Comparison of ENCODE assay signal across 12 cellular contexts in the genomic region with DNA sequence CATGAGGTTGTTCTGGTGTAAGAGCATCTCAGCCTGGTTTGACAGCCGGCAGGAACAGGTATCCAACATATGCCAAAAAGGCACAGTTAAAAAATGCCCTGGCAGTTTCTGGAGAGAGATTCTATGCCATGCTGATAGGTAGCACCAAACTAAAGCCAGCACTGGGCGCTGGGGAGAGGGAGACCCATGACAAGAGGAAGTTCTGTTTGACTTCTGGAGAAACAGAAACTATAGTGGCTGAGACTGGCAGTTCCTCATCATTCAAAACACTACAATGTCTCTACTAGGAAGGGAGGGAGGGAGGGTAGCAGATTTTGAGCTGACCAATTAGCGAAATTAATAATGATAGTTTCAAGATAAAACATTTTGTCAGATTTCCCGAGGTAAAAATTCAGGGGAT.
A peak's percentile ranks its signal among the peaks of the same experiment; 100 is the strongest.
DNase-seq lines count a peak whose midpoint lies in the region; ATAC-seq lines count a peak whose summit lies in the region.
"Had no signal": no experiment of that assay in that cellular context is flagged by ENCODE, and none has a peak within 500 bp of the region (broad histone marks: within the 10 kb centered on the region; RNA-seq: fewer than 3 reads in every experiment).

No MANE protein-coding gene starts in this region.

- no peak overlapping the region for H3K27ac Mint-ChIP-seq in CD8-positive, alpha-beta memory T cell

- peak; percentile 99 for ATAC-seq in GM18868 (IDR thresholded peaks at IDR 0.05; ENCODE audit: unreplicated experiment)
- peak; percentile 98 for ATAC-seq in GM21528 (IDR thresholded peaks at IDR 0.05; ENCODE audit: low FRiP score, unreplicated experiment)
- peak; percentile 98 for ATAC-seq in HG03354 (IDR thresholded peaks at IDR 0.05; ENCODE audit: poor library complexity, severe bottlenecking, unreplicated experiment)

- no peaks in the 10 kb centered on the region for H3K36me3 ChIP-seq in CD8-positive, alpha-beta memory T cell (ENCODE audit: insufficient read depth, low read length)

- no peak overlapping the region for H3K4me3 Mint-ChIP-seq in CD8-positive, alpha-beta memory T cell

- H3K27ac ChIP-seq in CD8-positive, alpha-beta memory T cell (ENCODE audit: low read depth, low read length), result no peak overlapping the region

- no peaks in the 10 kb centered on the region for H3K27me3 ChIP-seq in CD8-positive, alpha-beta memory T cell (ENCODE audit: insufficient read depth, low read length, poor library complexity, severe bottlenecking)

- H3K9me3 ChIP-seq in CD8-positive, alpha-beta memory T cell (ENCODE audit: low read length), result no peaks in the 10 kb centered on the region

- H3K36me3 Mint-ChIP-seq in CD8-positive, alpha-beta memory T cell, result peaks cover 0 to 8% (median 0%) of the 10 kb centered on the region in 3 donors

- CTCF ChIA-PET in CD8-positive, alpha-beta memory T cell (lab: Charles Lee), result no interaction called here

- H3K27me3 Mint-ChIP-seq in CD8-positive, alpha-beta memory T cell, result no peaks in the 10 kb centered on the region

- H3K4me3 ChIP-seq in CD8-positive, alpha-beta memory T cell (ENCODE audit: low read length), result no peak overlapping the region

- H3K4me1 ChIP-seq in CD8-positive, alpha-beta memory T cell (ENCODE audit: insufficient read depth, low read length), result no peaks in the 10 kb centered on the region

- DNase-seq in globus pallidus (ENCODE audit: low spot score), result peak; percentile 22
- DNase-seq in OCI-M2 (lab: John Stamatoyannopoulos, UW; ENCODE audit: unreplicated experiment), result no peak
- DNase-seq in mucosa of gallbladder (ENCODE audit: low spot score), result no peak
- DNase-seq in stimulated activated CD8-positive, alpha-beta memory T cell treated with anti-CD3 and anti-CD28 coated beads, Interleukin-4, amount 100 ng/mL, for 48 hours, result no peak
- no peak for DNase-seq in CD8-positive, alpha-beta memory T cell
- DNase-seq: activated gamma-delta T cell; effector memory CD4-positive, alpha-beta T cell; EL; SHP77 treated with DMSO at 0.1 percent for 48 hours had no signal

- POLR2A ChIA-PET in CD8-positive, alpha-beta memory T cell (lab: Charles Lee), result no interaction called here

- peaks cover 0 to 2% (median 0%) of the 10 kb centered on the region in 3 donors for H3K4me1 Mint-ChIP-seq in CD8-positive, alpha-beta memory T cell

- no peaks in the 10 kb centered on the region for H3K9me3 Mint-ChIP-seq in CD8-positive, alpha-beta memory T cell
